10 cellular contexts compared by ENCODE assay signal in genomic region chr2:65545818-65546217, GRCh38.
DNase-seq lines count a peak whose midpoint lies in the region; ATAC-seq, FAIRE-seq and TF ChIP-seq lines count a peak whose summit lies in the region.
"Had no signal": no experiment of that assay in that cellular context is flagged by ENCODE, and none has a peak within 500 bp of the region (broad histone marks: within the 10 kb centered on the region; RNA-seq: fewer than 3 reads in every experiment).

No MANE protein-coding gene starts in this region.

- no peak overlapping the region for H3K4me3 ChIP-seq in HEK293 (ENCODE audit: low read depth, low read length)
- no peak overlapping the region for H3K4me3 ChIP-seq in keratinocyte (ENCODE audit: control insufficient read depth in 2 of 3, extremely low read depth in 1 of 3, insufficient read depth in 2 of 3, low read depth in 1 of 3, low read length in 3 of 3)
- no peak overlapping the region for H3K4me3 ChIP-seq in CD4-positive, alpha-beta memory T cell (ENCODE audit: low read length in 2 of 2)
- H3K4me3 ChIP-seq: BLaER1 had no signal

- H3K9me3 ChIP-seq in HEK293 (ENCODE audit: control insufficient read depth, insufficient read depth, low read depth, low read length) (no peaks in the 10 kb centered on the region), keratinocyte (ENCODE audit: control insufficient read depth, low read depth, low read length) (no peaks in the 10 kb centered on the region)
- H3K9me3 ChIP-seq in CD4-positive, alpha-beta memory T cell (ENCODE audit: control insufficient read depth in 1 of 2, low read length in 2 of 2): no peaks in the 10 kb centered on the region
- H3K9me3 ChIP-seq: BLaER1 had no signal

- H3K4me1 ChIP-seq in HEK293 (ENCODE audit: control insufficient read depth, insufficient read depth, low read length) (no peaks in the 10 kb centered on the region), keratinocyte (ENCODE audit: control insufficient read depth, extremely low read depth, insufficient read depth, low read length) (peaks cover 11% of the 10 kb centered on the region)
- H3K4me1 ChIP-seq in CD4-positive, alpha-beta memory T cell (ENCODE audit: insufficient read depth, low read length): no peaks in the 10 kb centered on the region

- H3K27me3 ChIP-seq in keratinocyte (ENCODE audit: control insufficient read depth, extremely low read depth, insufficient read depth, low read length): no peaks in the 10 kb centered on the region
- no peaks in the 10 kb centered on the region for H3K27me3 ChIP-seq in CD4-positive, alpha-beta memory T cell (ENCODE audit: insufficient read depth, low read length)
- H3K27me3 ChIP-seq: BLaER1 had no signal

- dilution Hi-C loops in keratinocyte (cut with MboI; ENCODE audit: extremely low pct_ligation_motif_present, low sequenced_read_pairs): no loop called here

- CTCF ChIA-PET in HEK293 (lab: Yijun Ruan, JAX): no interaction called here
- CTCF ChIA-PET in CD4-positive, alpha-beta memory T cell (lab: Charles Lee; ENCODE audit: partially characterized antibody): no interaction called here

- H3K4me3 Mint-ChIP-seq in CD4-positive, alpha-beta memory T cell: no peak overlapping the region

- H3K9me1 ChIP-seq in keratinocyte (ENCODE audit: control insufficient read depth, extremely low read depth, insufficient read depth, low read length): no peaks in the 10 kb centered on the region

- H3K79me2 ChIP-seq in keratinocyte (ENCODE audit: control insufficient read depth, insufficient read depth, low read length): no peaks in the 10 kb centered on the region

- peak overlapping the region; percentile 10 for H3K4me2 ChIP-seq in keratinocyte (ENCODE audit: control insufficient read depth, extremely low read depth, insufficient read depth, low read depth, low read length)
- H3K4me2 ChIP-seq: BLaER1 had no signal

- no peaks in the 10 kb centered on the region for H4K20me1 ChIP-seq in keratinocyte (ENCODE audit: control insufficient read depth, extremely low read depth, insufficient read depth, low read length)
- H4K20me1 ChIP-seq: BLaER1 had no signal

- H3K27ac Mint-ChIP-seq in CD4-positive, alpha-beta memory T cell: no peak overlapping the region

- H3K36me3 ChIP-seq in HEK293 (ENCODE audit: control insufficient read depth in 2 of 2, insufficient read depth in 1 of 2, low read length in 2 of 2) (no peaks in the 10 kb centered on the region), keratinocyte (ENCODE audit: control insufficient read depth in 2 of 2, extremely low read depth in 1 of 2, insufficient read depth in 2 of 2, low read length in 2 of 2) (no peaks in the 10 kb centered on the region)
- no peaks in the 10 kb centered on the region for H3K36me3 ChIP-seq in CD4-positive, alpha-beta memory T cell (ENCODE audit: insufficient read depth, low read length)
- H3K36me3 ChIP-seq: BLaER1 had no signal

- H3K27ac ChIP-seq in HEK293 (ENCODE audit: extremely low read depth, low read depth, low read length) (no peak overlapping the region), keratinocyte (ENCODE audit: control insufficient read depth, insufficient read depth, low read length) (no peak overlapping the region)
- H3K27ac ChIP-seq in CD4-positive, alpha-beta memory T cell (ENCODE audit: low read depth, low read length): no peak overlapping the region
- H3K27ac ChIP-seq: BLaER1 had no signal

- DNase-seq in A172 (ENCODE audit: low spot score): peak; percentile 81
- peak; percentile 26 for DNase-seq in astrocyte of the hippocampus (ENCODE audit: low read depth, low spot score)
- DNase-seq in keratinocyte (ENCODE audit: low read depth, low spot score): no peak
- no peak for DNase-seq in CD4-positive, alpha-beta memory T cell
- no peak for DNase-seq in NCI-H524 treated with DMSO at 0.1 percent for 48 hours (lab: John Stamatoyannopoulos, UW)
- DNase-seq: NCI-H2171 treated with DMSO at 0.1 percent for 48 hours had no signal

- no peaks in the 10 kb centered on the region for H3K36me3 Mint-ChIP-seq in CD4-positive, alpha-beta memory T cell

- no peak overlapping the region for H3K9ac ChIP-seq in keratinocyte (ENCODE audit: control insufficient read depth, extremely low read depth, insufficient read depth, low read length)
- H3K9ac ChIP-seq: BLaER1 had no signal

- no peaks in the 10 kb centered on the region for H3K9me3 Mint-ChIP-seq in CD4-positive, alpha-beta memory T cell

- ATAC-seq in HG03097 (IDR thresholded peaks at IDR 0.05; ENCODE audit: low FRiP score, unreplicated experiment) (no peak), HG02852 (IDR thresholded peaks at IDR 0.05; ENCODE audit: unreplicated experiment) (no peak)

- H2AFZ ChIP-seq in keratinocyte (ENCODE audit: control insufficient read depth, low read length): no peak overlapping the region

- POLR2A ChIA-PET in HEK293 (lab: Yijun Ruan, JAX): no interaction called here
- POLR2A ChIA-PET in CD4-positive, alpha-beta memory T cell (lab: Charles Lee; ENCODE audit: partially characterized antibody): no interaction called here

- FAIRE-seq in keratinocyte (lab: Jason Lieb, UNC): peak; percentile 46

- TF ChIP-seq CTCF in HEK293 (tag by site-specific recombination; IDR thresholded peaks at IDR 0.05): no peak
- no peak for TF ChIP-seq CTCF in keratinocyte (optimal IDR thresholded peaks at IDR 0.05 in 1 of 3, IDR thresholded peaks at IDR 0.05 in 1 of 3, conservative IDR thresholded peaks at IDR 0.05 in 1 of 3; ENCODE audit: extremely low read depth in 1 of 3, insufficient read depth in 2 of 3, low read length in 3 of 3)

- peaks cover 0 to 3% of the 10 kb centered on the region in 2 donors for H3K27me3 Mint-ChIP-seq in CD4-positive, alpha-beta memory T cell

- intact Hi-C loops in CD4-positive, alpha-beta memory T cell (cut with micrococcal nuclease): no loop called here

- no peaks in the 10 kb centered on the region for H3K4me1 Mint-ChIP-seq in CD4-positive, alpha-beta memory T cell

TF ChIP-seq in HEK293, 187 proteins besides CTCF, POLR2A, EP300 and RAD21:
- TF ChIP-seq SP7 (tag by site-specific recombination; IDR thresholded peaks at IDR 0.05) (peak; percentile 53; the same call in 1 of the 2 replicates), ZEB2 (tag by site-specific recombination; IDR thresholded peaks at IDR 0.05) (no peak), ZFP41 (tag by site-specific recombination; IDR thresholded peaks at IDR 0.05; ENCODE audit: borderline replicate concordance) (no peak), ZNF600 (tag by site-specific recombination; IDR thresholded peaks at IDR 0.05) (no peak)

Comparison
In these comparisons a context has a peak if more than half of its experiments do, and no peak if none do; other contexts are left out.
1. DNase-seq: peak in A172 (single experiment) and astrocyte of the hippocampus (single experiment); none in keratinocyte (single experiment), CD4-positive, alpha-beta memory T cell (0 of 5) and NCI-H524 treated with DMSO at 0.1 percent for 48 hours (single experiment).